ENCODE assay signal across 24 cellular contexts in genomic region chr3:114252954-114253353, GRCh38. TPM values are rescaled to one million over a fixed set of nuclear protein-coding genes. Genes with fewer than 3 reads are reported as not detected.
"Had no signal": no experiment of that assay in that cellular context is flagged by ENCODE, and none has a peak within 500 bp of the region (broad histone marks: within the 10 kb centered on the region; RNA-seq: fewer than 3 reads in every experiment).

No MANE protein-coding gene starts in this region.

- ATAC-seq: gastrocnemius medialis, pancreas, right cardiac atrium had no signal

- H3K27me3 ChIP-seq: esophagus squamous epithelium, gastrocnemius medialis, neutrophil, pancreas, vagina had no signal

- H3K4me1 ChIP-seq: esophagus squamous epithelium, gastrocnemius medialis, left ventricle myocardium inferior, pancreas, vagina had no signal

- H3K4me1 Mint-ChIP-seq: mesothelial cell of epicardium, nephron had no signal

- H3K9me3 Mint-ChIP-seq: nephron had no signal

- H3K9me3 ChIP-seq: gastrocnemius medialis, neutrophil, pancreas, vagina had no signal

- H3K36me3 ChIP-seq: esophagus squamous epithelium, gastrocnemius medialis, left ventricle myocardium inferior, neutrophil, pancreas, vagina had no signal

- H3K4me3 Mint-ChIP-seq: activated naive CD8-positive, alpha-beta T cell treated with anti-CD3 and anti-CD28 coated beads, Interleukin-2, amount 10 ng/mL, durations not matched to agents 7 days and 5 days; endodermal cell; mesothelial cell of epicardium; nephron; type B pancreatic cell had no signal

- H3K27ac ChIP-seq: coronary artery, esophagus squamous epithelium, gastrocnemius medialis, left ventricle myocardium inferior, neutrophil, pancreas, vagina had no signal

- H3K27me3 Mint-ChIP-seq: activated naive CD8-positive, alpha-beta T cell treated with anti-CD3 and anti-CD28 coated beads, Interleukin-2, amount 10 ng/mL, durations not matched to agents 7 days and 5 days; type B pancreatic cell had no signal

- DNase-seq: activated CD4-positive, alpha-beta T cell treated with anti-CD3 and anti-CD28 coated beads, Interleukin-2, amount 50 U/mL, for 48 hours; activated CD4-positive, CD25-positive, alpha-beta regulatory T cell treated with anti-CD3 and anti-CD28 coated beads, Interleukin-2, amount 50 U/mL, for 72 hours; activated naive CD8-positive, alpha-beta T cell treated with anti-CD3 and anti-CD28 coated beads, Interleukin-2, amount 10 ng/mL, durations not matched to agents 7 days and 5 days; activated T-cell treated with anti-CD3 and anti-CD28 coated beads for 4 hours; amygdala; cerebellar nuclear complex; endodermal cell; esophagus squamous epithelium; gastrocnemius medialis; hippocampal formation; left ventricle myocardium inferior; pancreas; right cardiac atrium; stimulated activated CD4-positive, alpha-beta T cell treated with anti-CD3 and anti-CD28 coated beads, Interleukin-4, amount 100 ng/mL, for 24 hours had no signal

- H3K36me3 Mint-ChIP-seq: mesothelial cell of epicardium, type B pancreatic cell had no signal

- H3K27ac Mint-ChIP-seq: activated naive CD8-positive, alpha-beta T cell treated with anti-CD3 and anti-CD28 coated beads, Interleukin-2, amount 10 ng/mL, durations not matched to agents 7 days and 5 days; endodermal cell; mesothelial cell of epicardium; nephron; type B pancreatic cell had no signal

- H3K4me3 ChIP-seq: coronary artery, esophagus squamous epithelium, gastrocnemius medialis, left ventricle myocardium inferior, pancreas, vagina had no signal

RNA-seq across cellular contexts. Expression of gene ZNF80, which starts 15.6 kb away (rescaled TPM):
- total RNA-seq: bronchial epithelial cell, endodermal cell, left ventricle myocardium inferior, lung microvascular endothelial cell, mesothelial cell of epicardium, pulmonary artery endothelial cell, right cardiac atrium, temporal lobe had no signal
- polyA plus RNA-seq: pancreas, right cardiac atrium had no signal

RNA-seq across cellular contexts. Expression of gene TIGIT, which starts 40.9 kb away (rescaled TPM):
- total RNA-seq: bronchial epithelial cell, endodermal cell, gastrocnemius medialis, left ventricle myocardium inferior, lung microvascular endothelial cell, mesothelial cell of epicardium, pulmonary artery endothelial cell had no signal
